14 cellular contexts compared by ENCODE assay signal in genomic region chr6:132635288-132635687, GRCh38. TPM values are rescaled to one million over a fixed set of nuclear protein-coding genes. Genes with fewer than 3 reads are reported as not detected.
"Had no signal": no experiment of that assay in that cellular context is flagged by ENCODE, and none has a peak within 500 bp of the region (broad histone marks: within the 10 kb centered on the region; RNA-seq: fewer than 3 reads in every experiment).

No MANE protein-coding gene starts in this region.

RNA-seq across cellular contexts. Expression of gene TAAR2, which starts 11.2 kb away (rescaled TPM):
- total RNA-seq: activated B cell treated with CpG ODN at 0.5 μM for 24 hours; activated CD4-positive, alpha-beta memory T cell treated with anti-CD3 and anti-CD28 coated beads for 36 hours; activated CD4-positive, alpha-beta memory T cell treated with anti-CD3 and anti-CD28 coated beads, Interleukin-2, amount 10 ng/mL, durations not matched to agents 7 days and 5 days; activated CD4-positive, alpha-beta T cell treated with anti-CD3 and anti-CD28 coated beads for 36 hours; activated CD4-positive, alpha-beta T cell treated with anti-CD3 and anti-CD28 coated beads, Interleukin-2, amount 10 ng/mL, durations not matched to agents 24 days and 14 days; activated CD4-positive, alpha-beta T cell treated with anti-CD3 and anti-CD28 coated beads, Interleukin-2, amount 10 ng/mL, durations not matched to agents 7 days and 5 days; activated CD8-positive, alpha-beta memory T cell treated with anti-CD3 and anti-CD28 coated beads for 36 hours; activated CD8-positive, alpha-beta memory T cell treated with anti-CD3 and anti-CD28 coated beads, Interleukin-2, amount 10 ng/mL, durations not matched to agents 7 days and 5 days; activated CD8-positive, alpha-beta T cell treated with anti-CD3 and anti-CD28 coated beads for 36 hours; activated CD8-positive, alpha-beta T cell treated with anti-CD3 and anti-CD28 coated beads, Interleukin-2, amount 10 ng/mL, durations not matched to agents 7 days and 5 days; T-helper 1 cell treated with Interleukin-12 subunit alpha and Interleukin-12 subunit beta and Interleukin-4 antibody, amounts not matched to agents 30 ng/mL and 1 ng/mL, for 36 hours; T-helper 17 cell; T-helper 2 cell treated with Interferon-gamma antibody and Interleukin-4, amounts not matched to agents 100 ng/mL and 5 ng/mL, for 36 hours; WTC11 had no signal

RNA-seq across cellular contexts. Expression of gene TAAR1, which starts 23.7 kb away (rescaled TPM):
- total RNA-seq: activated B cell treated with CpG ODN at 0.5 μM for 24 hours; activated CD4-positive, alpha-beta memory T cell treated with anti-CD3 and anti-CD28 coated beads for 36 hours; activated CD4-positive, alpha-beta memory T cell treated with anti-CD3 and anti-CD28 coated beads, Interleukin-2, amount 10 ng/mL, durations not matched to agents 7 days and 5 days; activated CD4-positive, alpha-beta T cell treated with anti-CD3 and anti-CD28 coated beads for 36 hours; activated CD4-positive, alpha-beta T cell treated with anti-CD3 and anti-CD28 coated beads, Interleukin-2, amount 10 ng/mL, durations not matched to agents 24 days and 14 days; activated CD4-positive, alpha-beta T cell treated with anti-CD3 and anti-CD28 coated beads, Interleukin-2, amount 10 ng/mL, durations not matched to agents 7 days and 5 days; activated CD8-positive, alpha-beta memory T cell treated with anti-CD3 and anti-CD28 coated beads for 36 hours; activated CD8-positive, alpha-beta memory T cell treated with anti-CD3 and anti-CD28 coated beads, Interleukin-2, amount 10 ng/mL, durations not matched to agents 7 days and 5 days; activated CD8-positive, alpha-beta T cell treated with anti-CD3 and anti-CD28 coated beads for 36 hours; activated CD8-positive, alpha-beta T cell treated with anti-CD3 and anti-CD28 coated beads, Interleukin-2, amount 10 ng/mL, durations not matched to agents 7 days and 5 days; T-helper 1 cell treated with Interleukin-12 subunit alpha and Interleukin-12 subunit beta and Interleukin-4 antibody, amounts not matched to agents 30 ng/mL and 1 ng/mL, for 36 hours; T-helper 17 cell; T-helper 2 cell treated with Interferon-gamma antibody and Interleukin-4, amounts not matched to agents 100 ng/mL and 5 ng/mL, for 36 hours; WTC11 had no signal

RNA-seq across cellular contexts. Expression of gene TAAR5, which starts 45.7 kb away (rescaled TPM):
- total RNA-seq: activated B cell treated with CpG ODN at 0.5 μM for 24 hours; activated CD4-positive, alpha-beta memory T cell treated with anti-CD3 and anti-CD28 coated beads for 36 hours; activated CD4-positive, alpha-beta memory T cell treated with anti-CD3 and anti-CD28 coated beads, Interleukin-2, amount 10 ng/mL, durations not matched to agents 7 days and 5 days; activated CD4-positive, alpha-beta T cell treated with anti-CD3 and anti-CD28 coated beads for 36 hours; activated CD4-positive, alpha-beta T cell treated with anti-CD3 and anti-CD28 coated beads, Interleukin-2, amount 10 ng/mL, durations not matched to agents 24 days and 14 days; activated CD4-positive, alpha-beta T cell treated with anti-CD3 and anti-CD28 coated beads, Interleukin-2, amount 10 ng/mL, durations not matched to agents 7 days and 5 days; activated CD8-positive, alpha-beta memory T cell treated with anti-CD3 and anti-CD28 coated beads for 36 hours; activated CD8-positive, alpha-beta memory T cell treated with anti-CD3 and anti-CD28 coated beads, Interleukin-2, amount 10 ng/mL, durations not matched to agents 7 days and 5 days; activated CD8-positive, alpha-beta T cell treated with anti-CD3 and anti-CD28 coated beads for 36 hours; activated CD8-positive, alpha-beta T cell treated with anti-CD3 and anti-CD28 coated beads, Interleukin-2, amount 10 ng/mL, durations not matched to agents 7 days and 5 days; T-helper 1 cell treated with Interleukin-12 subunit alpha and Interleukin-12 subunit beta and Interleukin-4 antibody, amounts not matched to agents 30 ng/mL and 1 ng/mL, for 36 hours; T-helper 17 cell; T-helper 2 cell treated with Interferon-gamma antibody and Interleukin-4, amounts not matched to agents 100 ng/mL and 5 ng/mL, for 36 hours; WTC11 had no signal
